In genomic region chr14:69613312-69614073, GRCh38 we compare ENCODE assay signal across 1 cellular context.
TF ChIP-seq lines count a peak whose summit lies in the region.

No MANE protein-coding gene starts in this region.

TF ChIP-seq in SK-N-SH, 30 proteins besides CTCF, POLR2A, EP300 and RAD21 (continued from another document):
- TF ChIP-seq NRF1 (IDR thresholded peaks at IDR 0.05; ENCODE audit: low read depth, low read length) (no peak), YY1 (IDR thresholded peaks at IDR 0.05; ENCODE audit: low read depth) (no peak), MEF2A (IDR thresholded peaks at IDR 0.05; ENCODE audit: borderline replicate concordance, low read depth) (no peak), TEAD4 (IDR thresholded peaks at IDR 0.05; ENCODE audit: borderline replicate concordance, insufficient read depth) (no peak), RFX5 (IDR thresholded peaks at IDR 0.05; ENCODE audit: low read length) (no peak), JUND (IDR thresholded peaks at IDR 0.05) (no peak)
- TF ChIP-seq, protein P1, sequence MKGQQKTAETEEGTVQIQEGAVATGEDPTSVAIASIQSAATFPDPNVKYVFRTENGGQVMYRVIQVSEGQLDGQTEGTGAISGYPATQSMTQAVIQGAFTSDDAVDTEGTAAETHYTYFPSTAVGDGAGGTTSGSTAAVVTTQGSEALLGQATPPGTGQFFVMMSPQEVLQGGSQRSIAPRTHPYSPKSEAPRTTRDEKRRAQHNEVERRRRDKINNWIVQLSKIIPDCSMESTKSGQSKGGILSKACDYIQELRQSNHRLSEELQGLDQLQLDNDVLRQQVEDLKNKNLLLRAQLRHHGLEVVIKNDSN (IDR thresholded peaks at IDR 0.05; ENCODE audit: borderline replicate concordance, low read depth): no peak
- TF ChIP-seq, protein P2, sequence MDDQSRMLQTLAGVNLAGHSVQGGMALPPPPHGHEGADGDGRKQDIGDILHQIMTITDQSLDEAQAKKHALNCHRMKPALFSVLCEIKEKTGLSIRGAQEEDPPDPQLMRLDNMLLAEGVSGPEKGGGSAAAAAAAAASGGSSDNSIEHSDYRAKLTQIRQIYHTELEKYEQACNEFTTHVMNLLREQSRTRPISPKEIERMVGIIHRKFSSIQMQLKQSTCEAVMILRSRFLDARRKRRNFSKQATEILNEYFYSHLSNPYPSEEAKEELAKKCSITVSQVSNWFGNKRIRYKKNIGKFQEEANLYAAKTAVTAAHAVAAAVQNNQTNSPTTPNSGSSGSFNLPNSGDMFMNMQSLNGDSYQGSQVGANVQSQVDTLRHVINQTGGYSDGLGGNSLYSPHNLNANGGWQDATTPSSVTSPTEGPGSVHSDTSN (IDR thresholded peaks at IDR 0.05): no peak
